9 cellular contexts compared by ENCODE assay signal in the genomic region with DNA sequence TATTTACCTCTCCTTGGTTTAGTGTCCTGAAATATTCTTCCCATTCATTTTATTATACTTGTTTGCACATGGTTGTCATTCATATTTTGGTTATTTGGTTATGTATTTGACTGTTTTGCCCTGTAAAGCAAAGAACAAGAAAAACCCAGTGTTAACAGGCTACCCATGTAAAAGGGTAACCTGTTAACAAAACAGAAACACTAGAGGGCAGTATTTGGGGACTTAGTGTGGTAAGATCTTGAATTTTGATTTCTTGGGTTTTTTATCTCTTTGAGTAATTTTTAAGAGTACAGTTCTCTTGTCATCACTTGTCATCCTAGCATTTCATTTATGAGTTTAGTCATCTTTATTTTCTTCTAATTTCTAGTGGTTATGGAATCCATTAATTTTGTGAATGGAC. TPM values are rescaled to one million over a fixed set of nuclear protein-coding genes. Genes with fewer than 3 reads are reported as not detected.
A peak's percentile ranks its signal among the peaks of the same experiment; 100 is the strongest.
DNase-seq lines count a peak whose midpoint lies in the region; ATAC-seq, FAIRE-seq and TF ChIP-seq lines count a peak whose summit lies in the region.
"Had no signal": no experiment of that assay in that cellular context is flagged by ENCODE, and none has a peak within 500 bp of the region (broad histone marks: within the 10 kb centered on the region; RNA-seq: fewer than 3 reads in every experiment).

No MANE protein-coding gene starts in this region.

- no peak overlapping the region for H3K18ac ChIP-seq in H1 (ENCODE audit: extremely low read depth, low read length)

- H3K4me1 ChIP-seq in H1 (replicated peaks in 1 of 4; ENCODE audit: control insufficient read depth in 3 of 4, insufficient read depth in 4 of 4, low read length in 3 of 4) (no peaks in the 10 kb centered on the region), gastrocnemius medialis (no peaks in the 10 kb centered on the region)
- H3K4me1 ChIP-seq: uterus had no signal

- TF ChIP-seq RAD21 in H1 (IDR thresholded peaks at IDR 0.05 in 1 of 2, conservative IDR thresholded peaks at IDR 0.05 in 1 of 2; ENCODE audit: low read depth in 2 of 2, low read length in 2 of 2): peak in 1 of 2 experiments; percentile 22; a peak in 1 of 4 replicates

- no peak overlapping the region; the same call in 1 of the 2 replicates for H4K8ac ChIP-seq in H1 (ENCODE audit: extremely low read depth, insufficient read depth, low read length)

- H3K79me1 ChIP-seq in H1 (ENCODE audit: low read depth, low read length): no peaks in the 10 kb centered on the region

- H3K14ac ChIP-seq in H1 (ENCODE audit: insufficient read length): no peak overlapping the region

- no peak overlapping the region for H2BK15ac ChIP-seq in H1 (ENCODE audit: low read length)

- no peak overlapping the region for H2BK12ac ChIP-seq in H1 (ENCODE audit: low read depth, low read length)

- no peak overlapping the region for H2BK120ac ChIP-seq in H1 (replicated peaks; ENCODE audit: low read depth, low read length)

- no peaks in the 10 kb centered on the region for H3K23me2 ChIP-seq in H1 (ENCODE audit: low read depth, low read length)

- no peaks in the 10 kb centered on the region for H3K9me3 Mint-ChIP-seq in stimulated activated naive CD8-positive, alpha-beta T cell treated with anti-CD3 and anti-CD28 coated beads, Interleukin-15, amount 100 ng/mL, for 72 hours

- H2BK20ac ChIP-seq in H1 (ENCODE audit: low read length): no peak overlapping the region

- no peak for TF ChIP-seq EP300 in H1 (IDR thresholded peaks at IDR 0.05; ENCODE audit: borderline replicate concordance in 1 of 2, low read depth in 2 of 2, low read length in 2 of 2)

- H4K20me1 ChIP-seq in H1 (replicated peaks in 1 of 2; ENCODE audit: control insufficient read depth in 1 of 2, insufficient read depth in 2 of 2, low read length in 2 of 2): no peaks in the 10 kb centered on the region

- no peak overlapping the region for H2AFZ ChIP-seq in H1 (ENCODE audit: low read length)

- H3K27ac ChIP-seq in H1 (ENCODE audit: low read depth, low read length): no peak overlapping the region
- H3K27ac ChIP-seq in gastrocnemius medialis: no peak overlapping the region
- H3K27ac ChIP-seq: uterus had no signal

- no peaks in the 10 kb centered on the region for H3K79me2 ChIP-seq in H1 (ENCODE audit: control insufficient read depth in 1 of 2, insufficient read depth in 2 of 2, low read length in 2 of 2)

- no peak overlapping the region for H4K91ac ChIP-seq in H1 (replicated peaks; ENCODE audit: insufficient read length, low read length)

- no peak overlapping the region for H2BK5ac ChIP-seq in H1 (ENCODE audit: low read depth, low read length)

- intact Hi-C loops in gastrocnemius medialis (cut with DNase I; ENCODE audit: low total_unique reads): loop anchor here (2.0 kb wide), 1 partner anchor 34 kb away; no protein-coding TSS in a partner anchor

- no peak overlapping the region for H4K5ac ChIP-seq in H1 (ENCODE audit: insufficient read length, low read depth, low read length)

- POLR2A ChIA-PET in H1 (lab: Charles Lee; ENCODE audit: partially characterized antibody): no interaction called here

- H3K9me3 ChIP-seq in H1 (ENCODE audit: insufficient read depth in 2 of 2, low read depth in 1 of 2, low read length in 1 of 2) (no peaks in the 10 kb centered on the region), gastrocnemius medialis (no peaks in the 10 kb centered on the region)
- H3K9me3 ChIP-seq: uterus had no signal

- no peak overlapping the region for H3K23ac ChIP-seq in H1 (ENCODE audit: insufficient read length)

- DNase-seq in NCI-H748 (lab: John Stamatoyannopoulos, UW; ENCODE audit: unreplicated experiment): peak; percentile 39
- DNase-seq in NCI-H748 treated with DMSO at 0.1 percent for 48 hours (lab: John Stamatoyannopoulos, UW): no peak
- peak; percentile 2 for DNase-seq in MV-4-11 (lab: John Stamatoyannopoulos, UW)
- no peak for DNase-seq in H1 (ENCODE audit: low read depth in 1 of 2, low spot score in 2 of 2)
- DNase-seq in gastrocnemius medialis: no peak
- DNase-seq in DMS79 treated with DMSO at 0.1 percent for 48 hours (lab: John Stamatoyannopoulos, UW): no peak
- DNase-seq in stimulated activated naive CD8-positive, alpha-beta T cell treated with anti-CD3 and anti-CD28 coated beads, Interleukin-15, amount 100 ng/mL, for 72 hours: no peak
- no peak for DNase-seq in NCI-H2081 (lab: John Stamatoyannopoulos, UW)
- DNase-seq: uterus had no signal

- H3K56ac ChIP-seq in H1 (replicated peaks; ENCODE audit: insufficient read length, low read depth, low read length): no peak overlapping the region

- no peaks in the 10 kb centered on the region for H3K27me3 ChIP-seq in H1 (replicated peaks in 1 of 4; ENCODE audit: control insufficient read depth in 3 of 4, extremely low read depth in 1 of 4, insufficient read depth in 3 of 4, low read length in 3 of 4)
- no peaks in the 10 kb centered on the region for H3K27me3 ChIP-seq in gastrocnemius medialis
- H3K27me3 ChIP-seq: uterus had no signal

- no peaks in the 10 kb centered on the region for H3K4me1 Mint-ChIP-seq in stimulated activated naive CD8-positive, alpha-beta T cell treated with anti-CD3 and anti-CD28 coated beads, Interleukin-15, amount 100 ng/mL, for 72 hours

- ATAC-seq in gastrocnemius medialis: no peak
- ATAC-seq in stimulated activated naive CD8-positive, alpha-beta T cell treated with anti-CD3 and anti-CD28 coated beads, Interleukin-15, amount 100 ng/mL, for 72 hours: no peak

- CTCF ChIA-PET in H1 (lab: Charles Lee; ENCODE audit: partially characterized antibody): interaction anchor here (1.0 to 10.1 kb wide), 22 partner anchors 11 to 398 kb away, joined by 3 to 60 read pairs (median 4); a partner anchor contains a TSS

- no peak for TF ChIP-seq POLR2A in H1 (IDR thresholded peaks at IDR 0.05; ENCODE audit: control extremely low read depth in 1 of 2, low read depth in 2 of 2, low read length in 2 of 2)
- TF ChIP-seq POLR2A in gastrocnemius medialis (IDR thresholded peaks at IDR 0.05): no peak

- no peak overlapping the region for H3K9ac ChIP-seq in H1 (replicated peaks in 1 of 4; ENCODE audit: extremely low read depth in 1 of 4, low read depth in 3 of 4, low read length in 3 of 4)

- in situ Hi-C loops in gastrocnemius medialis (cut with MboI; ENCODE audit: low sequenced_read_pairs in 4 of 4): no loop called here

- TF ChIP-seq CTCF in H1 (IDR thresholded peaks at IDR 0.05; ENCODE audit: control extremely low read depth in 1 of 3, insufficient read depth in 1 of 3, low read depth in 1 of 3, low read length in 3 of 3) (peak in 2 of 3 experiments; percentile 38 to 60; a peak in 2 of 4 replicates), gastrocnemius medialis (IDR thresholded peaks at IDR 0.05 in 4 of 5, conservative IDR thresholded peaks at IDR 0.05 in 1 of 5) (peak in 3 of 5 experiments; percentile 22 to 44 (median 35))

- H3K36me3 ChIP-seq in H1 (ENCODE audit: control insufficient read depth in 2 of 4, insufficient read depth in 4 of 4, low read length in 3 of 4) (peaks cover 0 to 7% (median 1%) of the 10 kb centered on the region in 4 experiments; a peak in 1 of 8 replicates), gastrocnemius medialis (peaks cover 3 to 37% of the 10 kb centered on the region in 2 donors)
- H3K36me3 ChIP-seq: uterus had no signal

- H3K27ac Mint-ChIP-seq in stimulated activated naive CD8-positive, alpha-beta T cell treated with anti-CD3 and anti-CD28 coated beads, Interleukin-15, amount 100 ng/mL, for 72 hours: no peak overlapping the region

- no peak overlapping the region for H3K4me2 ChIP-seq in H1 (ENCODE audit: insufficient read depth in 1 of 2, low read depth in 2 of 2, low read length in 2 of 2)

- no peak overlapping the region for H2AK5ac ChIP-seq in H1 (ENCODE audit: low read depth, low read length)

- H3K27me3 Mint-ChIP-seq in stimulated activated naive CD8-positive, alpha-beta T cell treated with anti-CD3 and anti-CD28 coated beads, Interleukin-15, amount 100 ng/mL, for 72 hours: no peaks in the 10 kb centered on the region

- peak; percentile 77 for FAIRE-seq in H1 (lab: Jason Lieb, UNC)

- H3K4me3 ChIP-seq in H1 (ENCODE audit: extremely low read depth in 1 of 4, insufficient read depth in 2 of 4, low read depth in 3 of 4, low read length in 4 of 4): no peak overlapping the region
- no peak overlapping the region for H3K4me3 ChIP-seq in gastrocnemius medialis
- H3K4me3 ChIP-seq: uterus had no signal

- no peak overlapping the region for H3K4me3 Mint-ChIP-seq in stimulated activated naive CD8-positive, alpha-beta T cell treated with anti-CD3 and anti-CD28 coated beads, Interleukin-15, amount 100 ng/mL, for 72 hours

- no peak overlapping the region for H3K4ac ChIP-seq in H1 (replicated peaks; ENCODE audit: insufficient read length, low read depth, low read length)

TF ChIP-seq in H1, 55 proteins besides CTCF, POLR2A, EP300 and RAD21 (continues in another document):
- TF ChIP-seq, protein P1, sequence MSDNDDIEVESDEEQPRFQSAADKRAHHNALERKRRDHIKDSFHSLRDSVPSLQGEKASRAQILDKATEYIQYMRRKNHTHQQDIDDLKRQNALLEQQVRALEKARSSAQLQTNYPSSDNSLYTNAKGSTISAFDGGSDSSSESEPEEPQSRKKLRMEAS (IDR thresholded peaks at IDR 0.05): no peak
- TF ChIP-seq SRF (IDR thresholded peaks at IDR 0.05; ENCODE audit: low read depth, low read length): no peak
- TF ChIP-seq CBX5 (IDR thresholded peaks at IDR 0.05; ENCODE audit: low read depth, low read length): no peak

RNA-seq across cellular contexts. Expression of a gene that starts 51.3 kb away (rescaled TPM):
- total RNA-seq in H1 (2021; fragmentation: NEBNext Ultra II Directional; extraction: Animal tissue kit (Norgen Biotek cat#: 25700)): 26.1 and 26.8 TPM in 2 replicates
- polyA plus RNA-seq in H1 (2011; rRNA removed): 45.9 and 69.5 TPM in 2 replicates
- polyA plus RNA-seq in H1 (2011; cell fraction: cytosol; rRNA removed): 40.2 TPM
- polyA plus RNA-seq in H1 (2011; cell fraction: nucleus; rRNA removed): 78.2 TPM
- 22.9 to 29.5 TPM (median 25.5 TPM) in 4 replicates for polyA plus RNA-seq in H1 (2012, experiment 1 of 2)
- 21.8 TPM for polyA plus RNA-seq in H1 (2012, experiment 2 of 2)
- 16.7 TPM for polyA plus RNA-seq in H1 (2013, experiment 1 of 2)
- 14.7 TPM for polyA plus RNA-seq in H1 (2013, experiment 2 of 2)
- polyA minus RNA-seq in H1 (2011; rRNA and poly(A)+ RNA removed): 41.7 and 64.6 TPM in 2 replicates
- polyA minus RNA-seq in H1 (2011; cell fraction: cytosol; rRNA and poly(A)+ RNA removed): 26.7 TPM
- 46.5 TPM for polyA minus RNA-seq in H1 (2011; cell fraction: nucleus; rRNA and poly(A)+ RNA removed)
- total RNA-seq in gastrocnemius medialis: 10 to 100 TPM; 15.4 to 33.1 (median 29.4) TPM

RNA-seq across cellular contexts. Expression of a gene that starts 51.3 kb away (rescaled TPM):
- total RNA-seq in H1 (2021; fragmentation: NEBNext Ultra II Directional; extraction: Animal tissue kit (Norgen Biotek cat#: 25700)): 18.8 and 21.2 TPM in 2 replicates
- polyA plus RNA-seq in H1 (2011; rRNA removed): 25.2 and 31.4 TPM in 2 replicates
- 46.4 TPM for polyA plus RNA-seq in H1 (2011; cell fraction: cytosol; rRNA removed)
- 19.5 TPM for polyA plus RNA-seq in H1 (2011; cell fraction: nucleus; rRNA removed)
- polyA plus RNA-seq in H1 (2012, experiment 1 of 2): 31.3 to 40.4 TPM (median 36.3 TPM) in 4 replicates
- 12.0 TPM for polyA plus RNA-seq in H1 (2012, experiment 2 of 2)
- 23.2 TPM for polyA plus RNA-seq in H1 (2013, experiment 1 of 2)
- polyA plus RNA-seq in H1 (2013, experiment 2 of 2): 25.8 TPM
- 10.9 and 16.1 TPM in 2 replicates for polyA minus RNA-seq in H1 (2011; rRNA and poly(A)+ RNA removed)
- polyA minus RNA-seq in H1 (2011; cell fraction: cytosol; rRNA and poly(A)+ RNA removed): 4.7 TPM
- polyA minus RNA-seq in H1 (2011; cell fraction: nucleus; rRNA and poly(A)+ RNA removed): 6.5 TPM
- total RNA-seq in gastrocnemius medialis: 10 to 100 TPM; 17.8 to 38.4 (median 22.9) TPM

Comparison
In these comparisons a context has a peak if more than half of its experiments do, and no peak if none do; other contexts are left out.
1. DNase-seq: peak in NCI-H748 (single experiment) and MV-4-11 (single experiment); none in NCI-H748 treated with DMSO at 0.1 percent for 48 hours (single experiment), H1 (0 of 2), gastrocnemius medialis (0 of 2), DMS79 treated with DMSO at 0.1 percent for 48 hours (single experiment), stimulated activated naive CD8-positive, alpha-beta T cell treated with anti-CD3 and anti-CD28 coated beads, Interleukin-15, amount 100 ng/mL, for 72 hours (0 of 2) and NCI-H2081 (0 of 2).